Comparison of ENCODE assay signal across 8 cellular contexts in the genomic region with DNA sequence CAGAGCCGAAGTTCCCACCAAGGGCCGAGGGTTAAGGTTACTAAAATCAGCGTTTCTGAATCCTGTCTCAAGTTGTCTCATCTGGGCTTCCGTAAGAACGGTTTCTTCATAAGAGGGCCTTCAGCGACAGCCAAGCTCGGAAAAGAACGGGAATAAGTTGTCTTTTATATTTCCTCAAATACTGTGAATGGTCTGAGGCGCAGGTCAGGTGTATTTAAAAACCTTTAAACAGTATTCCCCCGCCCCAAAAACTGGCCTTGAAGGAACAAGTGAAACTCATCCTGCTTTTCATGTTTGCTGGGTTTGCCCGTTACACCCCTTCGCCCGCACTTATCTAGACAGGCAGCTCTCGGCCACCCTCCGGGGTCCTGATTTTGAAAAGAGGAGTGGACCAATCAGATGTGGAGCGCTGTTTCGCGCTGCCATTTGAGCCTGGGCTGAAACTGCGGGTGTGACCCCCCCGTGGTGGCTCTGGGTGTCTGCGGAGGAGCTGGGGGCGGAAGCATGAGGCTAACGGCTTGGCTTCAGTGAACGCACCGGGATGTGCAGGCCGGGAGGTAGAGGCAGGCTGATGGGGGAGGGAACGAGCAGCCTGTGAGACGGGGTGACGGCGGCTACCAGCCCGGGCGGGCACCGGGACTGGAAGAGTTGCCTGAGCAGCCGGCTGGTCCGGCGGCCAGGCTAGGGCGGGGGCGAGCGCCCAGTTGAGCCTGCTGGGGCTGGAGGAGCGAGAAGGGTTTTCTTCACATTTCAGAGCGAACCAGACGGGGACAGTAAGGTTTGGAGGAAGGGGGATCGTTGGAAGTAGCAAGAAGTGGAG. TPM values are rescaled to one million over a fixed set of nuclear protein-coding genes. Genes with fewer than 3 reads are reported as not detected.
A peak's percentile ranks its signal among the peaks of the same experiment; 100 is the strongest.
DNase-seq lines count a peak whose midpoint lies in the region; ATAC-seq and TF ChIP-seq lines count a peak whose summit lies in the region.
"Not testable (repeated sequence)": the region's sequence is repeated elsewhere in the genome, so short reads cannot be mapped to it uniquely, and the experiment has no call there.

A gene with protein sequence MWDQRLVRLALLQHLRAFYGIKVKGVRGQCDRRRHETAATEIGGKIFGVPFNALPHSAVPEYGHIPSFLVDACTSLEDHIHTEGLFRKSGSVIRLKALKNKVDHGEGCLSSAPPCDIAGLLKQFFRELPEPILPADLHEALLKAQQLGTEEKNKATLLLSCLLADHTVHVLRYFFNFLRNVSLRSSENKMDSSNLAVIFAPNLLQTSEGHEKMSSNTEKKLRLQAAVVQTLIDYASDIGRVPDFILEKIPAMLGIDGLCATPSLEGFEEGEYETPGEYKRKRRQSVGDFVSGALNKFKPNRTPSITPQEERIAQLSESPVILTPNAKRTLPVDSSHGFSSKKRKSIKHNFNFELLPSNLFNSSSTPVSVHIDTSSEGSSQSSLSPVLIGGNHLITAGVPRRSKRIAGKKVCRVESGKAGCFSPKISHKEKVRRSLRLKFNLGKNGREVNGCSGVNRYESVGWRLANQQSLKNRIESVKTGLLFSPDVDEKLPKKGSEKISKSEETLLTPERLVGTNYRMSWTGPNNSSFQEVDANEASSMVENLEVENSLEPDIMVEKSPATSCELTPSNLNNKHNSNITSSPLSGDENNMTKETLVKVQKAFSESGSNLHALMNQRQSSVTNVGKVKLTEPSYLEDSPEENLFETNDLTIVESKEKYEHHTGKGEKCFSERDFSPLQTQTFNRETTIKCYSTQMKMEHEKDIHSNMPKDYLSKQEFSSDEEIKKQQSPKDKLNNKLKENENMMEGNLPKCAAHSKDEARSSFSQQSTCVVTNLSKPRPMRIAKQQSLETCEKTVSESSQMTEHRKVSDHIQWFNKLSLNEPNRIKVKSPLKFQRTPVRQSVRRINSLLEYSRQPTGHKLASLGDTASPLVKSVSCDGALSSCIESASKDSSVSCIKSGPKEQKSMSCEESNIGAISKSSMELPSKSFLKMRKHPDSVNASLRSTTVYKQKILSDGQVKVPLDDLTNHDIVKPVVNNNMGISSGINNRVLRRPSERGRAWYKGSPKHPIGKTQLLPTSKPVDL (plus strand): TSS at position 454 of the 820 bp plus-strand sequence. CDS start 708 bp downstream, outside the sequence.

- peak within 1 kb of the TSS; percentile 73 for H3K4me3 ChIP-seq in BLaER1
- H3K4me3 ChIP-seq in SU-DHL-6 (ENCODE audit: insufficient read depth, low read length, poor library complexity, severe bottlenecking) = peak within 1 kb of the TSS; percentile 65
- H3K4me3 ChIP-seq in foreskin fibroblast (ENCODE audit: low read depth in 1 of 2, low read length in 2 of 2) = peak within 1 kb of the TSS; percentile 57 to 74

- H3K4me2 ChIP-seq in BLaER1 (peak within 1 kb of the TSS; percentile 67), SU-DHL-6 (ENCODE audit: low read depth, low read length, poor library complexity, severe bottlenecking) (peak within 1 kb of the TSS; percentile 84)

- H4K20me1 ChIP-seq in BLaER1; SU-DHL-6 (ENCODE audit: low read depth, low read length): not testable (repeated sequence)

- H3K79me2 ChIP-seq in SU-DHL-6 (ENCODE audit: insufficient read depth, low read length) = peaks cover 39% of the 10 kb centered on the region

- H3K27ac ChIP-seq in BLaER1 (peak within 1 kb of the TSS; percentile 90), SU-DHL-6 (ENCODE audit: low read depth, low read length) (peak within 1 kb of the TSS; percentile 80)

- ATAC-seq in GM19395 (IDR thresholded peaks at IDR 0.05; ENCODE audit: unreplicated experiment) (peak; percentile 79), HG03175 (IDR thresholded peaks at IDR 0.05; ENCODE audit: unreplicated experiment) (peak; percentile 82)
- ATAC-seq in activated naive CD4-positive, alpha-beta T cell treated with anti-CD3 and anti-CD28 coated beads, Interleukin-2, amount 50 U/mL, for 72 hours = peak; percentile 87 to 90

- not testable (repeated sequence) for H3K27me3 ChIP-seq in BLaER1; SU-DHL-6 (ENCODE audit: low read length)

- not testable (repeated sequence) for H3K9me3 Mint-ChIP-seq in activated naive CD4-positive, alpha-beta T cell treated with anti-CD3 and anti-CD28 coated beads, Interleukin-2, amount 50 U/mL, for 72 hours

- H3K36me3 ChIP-seq in BLaER1; SU-DHL-6 (ENCODE audit: low read length): not testable (repeated sequence)

- DNase-seq in activated naive CD4-positive, alpha-beta T cell treated with anti-CD3 and anti-CD28 coated beads, Interleukin-2, amount 50 U/mL, for 72 hours (ENCODE audit: low spot score in 2 of 2) = peak; percentile 80 to 87
- DNase-seq in foreskin fibroblast (peak; percentile 82 to 87), myocyte (ENCODE audit: low read depth) (peak; percentile 82)
- DNase-seq in stimulated activated CD8-positive, alpha-beta memory T cell treated with anti-CD3 and anti-CD28 coated beads, Interleukin-12 subunit alpha, Interleukin-12 subunit beta, amount 100 ng/mL, for 24 hours (ENCODE audit: extremely low read depth) = peak; percentile 67

- H3K9me3 ChIP-seq in BLaER1; SU-DHL-6 (ENCODE audit: insufficient read depth, low read length): not testable (repeated sequence)

- peaks cover 20 to 23% of the 10 kb centered on the region in 2 donors for H3K36me3 Mint-ChIP-seq in activated naive CD4-positive, alpha-beta T cell treated with anti-CD3 and anti-CD28 coated beads, Interleukin-2, amount 50 U/mL, for 72 hours

- not testable (repeated sequence) for TF ChIP-seq CTCF in SU-DHL-6 (IDR thresholded peaks at IDR 0.05; ENCODE audit: insufficient read depth, low read length, poor library complexity, severe bottlenecking); foreskin fibroblast (IDR thresholded peaks at IDR 0.05; ENCODE audit: low read depth, low read length)

- not testable (repeated sequence) for H3K9me2 ChIP-seq in SU-DHL-6 (replicated peaks; ENCODE audit: insufficient read depth, low read length)

- H2AFZ ChIP-seq in SU-DHL-6 (ENCODE audit: low read depth, low read length, severe bottlenecking) = not testable (repeated sequence)

- peak within 1 kb of the TSS; percentile 86 for H3K9ac ChIP-seq in BLaER1
- H3K9ac ChIP-seq in SU-DHL-6 (ENCODE audit: low read length) = peak within 1 kb of the TSS; percentile 77

- H3F3A ChIP-seq in SU-DHL-6 (ENCODE audit: insufficient read depth) = not testable (repeated sequence)

- H3K27ac Mint-ChIP-seq in activated naive CD4-positive, alpha-beta T cell treated with anti-CD3 and anti-CD28 coated beads, Interleukin-2, amount 50 U/mL, for 72 hours = peak within 1 kb of the TSS; percentile 96 to 99

- H3K4me1 ChIP-seq in BLaER1 = peaks cover 13% of the 10 kb centered on the region

RNA-seq across cellular contexts. Expression of the gene that starts here (rescaled TPM):
- 100 to 1,000 TPM; 133 to 148 TPM for total RNA-seq in activated naive CD4-positive, alpha-beta T cell treated with anti-CD3 and anti-CD28 coated beads, Interleukin-2, amount 50 U/mL, for 72 hours
- total RNA-seq in myocyte = 2.2 and 4.5 TPM in 2 replicates
- polyA plus RNA-seq in myocyte (2012) = 2.8 TPM

Comparison
In these comparisons a context has a peak if more than half of its experiments do, and no peak if none do; other contexts are left out.
1. Peak in every context shown above with its lines: DNase-seq, ATAC-seq, H3K4me3 ChIP-seq and H3K27ac ChIP-seq.
2. RNA of the gene that starts here (total RNA-seq): 133 to 148 TPM in activated naive CD4-positive, alpha-beta T cell treated with anti-CD3 and anti-CD28 coated beads, Interleukin-2, amount 50 U/mL, for 72 hours; 2.2 to 4.5 TPM in myocyte; every median in the first group is over 10 times any median in the second.